In genomic region chr7:130187360-130187759, GRCh38 we compare ENCODE assay signal across 1 cellular context.
TF ChIP-seq lines count a peak whose summit lies in the region.

No MANE protein-coding gene starts in this region.

TF ChIP-seq in K562, 482 proteins besides CTCF, POLR2A, EP300 and RAD21 (continued from another document and continues in another):
- TF ChIP-seq ZNF609 (CRISPR knock-in tag; IDR thresholded peaks at IDR 0.05; ENCODE audit: borderline replicate concordance) (no peak), POLR2AphosphoS5 (IDR thresholded peaks at IDR 0.05; ENCODE audit: control insufficient read depth, insufficient read depth, low read depth, low read length) (0 out of 2 replicates have a peak, but pooled peaks have one; percentile 39), ZNF639 (CRISPR knock-in tag; conservative IDR thresholded peaks at IDR 0.05 in 1 of 2, IDR thresholded peaks at IDR 0.05 in 1 of 2) (no peak), ZNF217 (CRISPR knock-in tag; IDR thresholded peaks at IDR 0.05) (no peak), HBP1 (CRISPR knock-in tag; IDR thresholded peaks at IDR 0.05) (no peak), ZEB2 (IDR thresholded peaks at IDR 0.05) (no peak), BMI1 (IDR thresholded peaks at IDR 0.05; ENCODE audit: low read length) (no peak), CHD7 (IDR thresholded peaks at IDR 0.05; ENCODE audit: low read depth, low read length) (no peak), MXI1 (IDR thresholded peaks at IDR 0.05; ENCODE audit: low read depth, low read length) (no peak), ATF4 (CRISPR knock-in tag; IDR thresholded peaks at IDR 0.05) (no peak), MAZ (CRISPR knock-in tag; conservative IDR thresholded peaks at IDR 0.05 in 1 of 2, IDR thresholded peaks at IDR 0.05 in 1 of 2) (no peak), TCF3 (CRISPR knock-in tag; IDR thresholded peaks at IDR 0.05) (peak; percentile 67), XRCC4 (IDR thresholded peaks at IDR 0.05; ENCODE audit: extremely low read depth, insufficient read depth, insufficient read length) (no peak), THRA (IDR thresholded peaks at IDR 0.05) (no peak), L3MBTL2 (IDR thresholded peaks at IDR 0.05) (no peak), ZBTB11 (CRISPR knock-in tag; IDR thresholded peaks at IDR 0.05) (no peak), ZKSCAN1 (IDR thresholded peaks at IDR 0.05; ENCODE audit: low read depth, low read length) (no peak), ZFP36 (IDR thresholded peaks at IDR 0.05; ENCODE audit: low read depth, low read length, partially characterized antibody) (no peak), CC2D1A (IDR thresholded peaks at IDR 0.05) (no peak)
